ENCODE assay signal across 16 cellular contexts in the genomic region with DNA sequence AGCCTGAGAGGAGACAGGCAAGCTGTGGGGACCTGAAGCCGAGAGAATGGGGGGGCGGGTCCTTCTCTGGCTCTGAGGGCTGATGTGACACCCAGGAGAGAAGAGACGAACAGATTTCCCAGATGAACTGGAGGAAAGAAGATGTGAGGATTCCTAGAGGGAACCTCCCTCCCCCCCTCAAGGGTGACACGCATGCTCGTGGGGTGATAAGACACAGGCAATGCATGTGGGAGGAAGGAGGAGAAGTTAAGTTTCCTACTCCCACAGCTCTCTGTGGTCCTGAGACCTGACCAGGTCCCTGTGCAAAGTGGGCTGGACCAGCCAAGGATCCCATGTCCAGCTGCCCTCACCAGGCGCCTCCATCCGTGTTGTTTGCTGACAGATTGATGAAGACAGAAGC.
"Had no signal": no experiment of that assay in that cellular context is flagged by ENCODE, and none has a peak within 500 bp of the region (broad histone marks: within the 10 kb centered on the region; RNA-seq: fewer than 3 reads in every experiment).

No MANE protein-coding gene starts in this region.

- H3K36me3 Mint-ChIP-seq: activated naive CD4-positive, alpha-beta T cell treated with anti-CD3 and anti-CD28 coated beads, Interleukin-2, amount 10 ng/mL, durations not matched to agents 7 days and 5 days; naive thymus-derived CD4-positive, alpha-beta T cell had no signal

- H3K4me3 Mint-ChIP-seq: activated naive CD4-positive, alpha-beta T cell treated with anti-CD3 and anti-CD28 coated beads, Interleukin-2, amount 10 ng/mL, durations not matched to agents 7 days and 5 days; memory B cell; naive thymus-derived CD4-positive, alpha-beta T cell had no signal

- H3K36me3 ChIP-seq: left ventricle myocardium inferior, transverse colon had no signal

- H3K27ac Mint-ChIP-seq: activated T-helper 2 cell treated with anti-CD3 and anti-CD28 coated beads, Interferon-gamma antibody, Interleukin-2, Interleukin-4, amounts not matched to agents 10 μg/mL and 5 μg/mL and 100 μg/mL, durations not matched to agents 14 hours and 24 hours and 36 hours; memory B cell had no signal

- H3K9me3 Mint-ChIP-seq: activated naive CD4-positive, alpha-beta T cell treated with anti-CD3 and anti-CD28 coated beads, Interleukin-2, amount 10 ng/mL, durations not matched to agents 7 days and 5 days; activated T-helper 2 cell treated with anti-CD3 and anti-CD28 coated beads, Interferon-gamma antibody, Interleukin-2, Interleukin-4, amounts not matched to agents 10 μg/mL and 5 μg/mL and 100 μg/mL, durations not matched to agents 14 hours and 24 hours and 36 hours; memory B cell had no signal

- H3K4me3 ChIP-seq: left ventricle myocardium inferior, mucosa of descending colon, transverse colon had no signal

- H3K27me3 Mint-ChIP-seq: naive thymus-derived CD4-positive, alpha-beta T cell had no signal

- H3K9me3 ChIP-seq: left ventricle myocardium inferior, mucosa of descending colon, transverse colon had no signal

- H3K27ac ChIP-seq: left ventricle myocardium inferior, transverse colon had no signal

- ATAC-seq: esophagus mucosa; mucosa of descending colon; naive thymus-derived CD4-positive, alpha-beta T cell; SK-N-SH treated with all-trans-retinoic acid at 6 μM for 48 hours had no signal

- H3K27me3 ChIP-seq: transverse colon had no signal

- DNase-seq: activated CD4-positive, alpha-beta T cell treated with anti-CD3 and anti-CD28 coated beads for 4 hours; activated CD8-positive, alpha-beta memory T cell treated with anti-CD3 and anti-CD28 coated beads for 24 hours; activated naive CD4-positive, alpha-beta T cell treated with anti-CD3 and anti-CD28 coated beads, Interleukin-2, amount 10 ng/mL, durations not matched to agents 7 days and 5 days; hypothalamus; kidney; left ventricle myocardium inferior; mucosa of descending colon; naive thymus-derived CD4-positive, alpha-beta T cell; stimulated activated naive CD4-positive, alpha-beta T cell treated with Interleukin-2 at 50 U/mL for 16 hours; substantia nigra; T-helper 1 cell; transverse colon had no signal
